ENCODE assay signal across 2 cellular contexts in the genomic region with DNA sequence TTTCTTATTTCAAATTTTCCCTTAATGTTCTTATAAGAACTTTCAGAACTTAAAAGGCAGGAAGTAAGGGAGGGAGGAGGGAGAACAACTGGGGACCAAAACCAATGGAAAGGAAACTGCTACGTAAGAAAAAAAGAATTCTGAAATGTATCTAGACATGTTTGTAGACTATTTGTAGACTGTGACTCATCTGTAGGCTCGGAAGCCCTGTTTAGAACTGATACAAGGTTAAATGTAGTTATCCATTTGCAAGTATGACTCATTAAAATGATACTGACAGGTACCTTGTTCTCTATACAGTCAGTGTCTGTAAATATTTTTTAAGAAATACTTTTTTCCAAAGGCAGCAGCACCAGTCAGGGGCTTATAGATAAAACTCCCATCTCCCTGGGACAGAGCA.
TF ChIP-seq lines count a peak whose summit lies in the region.

No MANE protein-coding gene starts in this region.

TF ChIP-seq in GM12878, 131 proteins besides CTCF, POLR2A, EP300 and RAD21 (continued from another document):
- TF ChIP-seq, protein P1, sequence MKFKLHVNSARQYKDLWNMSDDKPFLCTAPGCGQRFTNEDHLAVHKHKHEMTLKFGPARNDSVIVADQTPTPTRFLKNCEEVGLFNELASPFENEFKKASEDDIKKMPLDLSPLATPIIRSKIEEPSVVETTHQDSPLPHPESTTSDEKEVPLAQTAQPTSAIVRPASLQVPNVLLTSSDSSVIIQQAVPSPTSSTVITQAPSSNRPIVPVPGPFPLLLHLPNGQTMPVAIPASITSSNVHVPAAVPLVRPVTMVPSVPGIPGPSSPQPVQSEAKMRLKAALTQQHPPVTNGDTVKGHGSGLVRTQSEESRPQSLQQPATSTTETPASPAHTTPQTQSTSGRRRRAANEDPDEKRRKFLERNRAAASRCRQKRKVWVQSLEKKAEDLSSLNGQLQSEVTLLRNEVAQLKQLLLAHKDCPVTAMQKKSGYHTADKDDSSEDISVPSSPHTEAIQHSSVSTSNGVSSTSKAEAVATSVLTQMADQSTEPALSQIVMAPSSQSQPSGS (IDR thresholded peaks at IDR 0.05; ENCODE audit: low read length): no peak
- no peak for TF ChIP-seq WRNIP1 (IDR thresholded peaks at IDR 0.05; ENCODE audit: borderline replicate concordance, low read depth, low read length)
- no peak for TF ChIP-seq MTA2 (IDR thresholded peaks at IDR 0.05; ENCODE audit: low read depth)
- TF ChIP-seq SPI1 (IDR thresholded peaks at IDR 0.05; ENCODE audit: borderline replicate concordance, insufficient read depth, low read depth, low read length): no peak
- TF ChIP-seq RB1 (IDR thresholded peaks at IDR 0.05; ENCODE audit: borderline replicate concordance): no peak
- TF ChIP-seq CBX5 (IDR thresholded peaks at IDR 0.05; ENCODE audit: low read depth): no peak
- TF ChIP-seq ATF7 (IDR thresholded peaks at IDR 0.05; ENCODE audit: low read depth): no peak
- TF ChIP-seq, protein P2, sequence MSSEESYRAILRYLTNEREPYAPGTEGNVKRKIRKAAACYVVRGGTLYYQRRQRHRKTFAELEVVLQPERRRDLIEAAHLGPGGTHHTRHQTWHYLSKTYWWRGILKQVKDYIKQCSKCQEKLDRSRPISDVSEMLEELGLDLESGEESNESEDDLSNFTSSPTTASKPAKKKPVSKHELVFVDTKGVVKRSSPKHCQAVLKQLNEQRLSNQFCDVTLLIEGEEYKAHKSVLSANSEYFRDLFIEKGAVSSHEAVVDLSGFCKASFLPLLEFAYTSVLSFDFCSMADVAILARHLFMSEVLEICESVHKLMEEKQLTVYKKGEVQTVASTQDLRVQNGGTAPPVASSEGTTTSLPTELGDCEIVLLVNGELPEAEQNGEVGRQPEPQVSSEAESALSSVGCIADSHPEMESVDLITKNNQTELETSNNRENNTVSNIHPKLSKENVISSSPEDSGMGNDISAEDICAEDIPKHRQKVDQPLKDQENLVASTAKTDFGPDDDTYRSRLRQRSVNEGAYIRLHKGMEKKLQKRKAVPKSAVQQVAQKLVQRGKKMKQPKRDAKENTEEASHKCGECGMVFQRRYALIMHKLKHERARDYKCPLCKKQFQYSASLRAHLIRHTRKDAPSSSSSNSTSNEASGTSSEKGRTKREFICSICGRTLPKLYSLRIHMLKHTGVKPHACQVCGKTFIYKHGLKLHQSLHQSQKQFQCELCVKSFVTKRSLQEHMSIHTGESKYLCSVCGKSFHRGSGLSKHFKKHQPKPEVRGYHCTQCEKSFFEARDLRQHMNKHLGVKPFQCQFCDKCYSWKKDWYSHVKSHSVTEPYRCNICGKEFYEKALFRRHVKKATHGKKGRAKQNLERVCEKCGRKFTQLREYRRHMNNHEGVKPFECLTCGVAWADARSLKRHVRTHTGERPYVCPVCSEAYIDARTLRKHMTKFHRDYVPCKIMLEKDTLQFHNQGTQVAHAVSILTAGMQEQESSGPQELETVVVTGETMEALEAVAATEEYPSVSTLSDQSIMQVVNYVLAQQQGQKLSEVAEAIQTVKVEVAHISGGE (CRISPR knock-in tag; IDR thresholded peaks at IDR 0.05): no peak
- TF ChIP-seq NFXL1 (IDR thresholded peaks at IDR 0.05; ENCODE audit: borderline replicate concordance): no peak

TF ChIP-seq in GM23338, 12 proteins besides CTCF, POLR2A, EP300 and RAD21 (continued from another document):
- TF ChIP-seq, protein P3, sequence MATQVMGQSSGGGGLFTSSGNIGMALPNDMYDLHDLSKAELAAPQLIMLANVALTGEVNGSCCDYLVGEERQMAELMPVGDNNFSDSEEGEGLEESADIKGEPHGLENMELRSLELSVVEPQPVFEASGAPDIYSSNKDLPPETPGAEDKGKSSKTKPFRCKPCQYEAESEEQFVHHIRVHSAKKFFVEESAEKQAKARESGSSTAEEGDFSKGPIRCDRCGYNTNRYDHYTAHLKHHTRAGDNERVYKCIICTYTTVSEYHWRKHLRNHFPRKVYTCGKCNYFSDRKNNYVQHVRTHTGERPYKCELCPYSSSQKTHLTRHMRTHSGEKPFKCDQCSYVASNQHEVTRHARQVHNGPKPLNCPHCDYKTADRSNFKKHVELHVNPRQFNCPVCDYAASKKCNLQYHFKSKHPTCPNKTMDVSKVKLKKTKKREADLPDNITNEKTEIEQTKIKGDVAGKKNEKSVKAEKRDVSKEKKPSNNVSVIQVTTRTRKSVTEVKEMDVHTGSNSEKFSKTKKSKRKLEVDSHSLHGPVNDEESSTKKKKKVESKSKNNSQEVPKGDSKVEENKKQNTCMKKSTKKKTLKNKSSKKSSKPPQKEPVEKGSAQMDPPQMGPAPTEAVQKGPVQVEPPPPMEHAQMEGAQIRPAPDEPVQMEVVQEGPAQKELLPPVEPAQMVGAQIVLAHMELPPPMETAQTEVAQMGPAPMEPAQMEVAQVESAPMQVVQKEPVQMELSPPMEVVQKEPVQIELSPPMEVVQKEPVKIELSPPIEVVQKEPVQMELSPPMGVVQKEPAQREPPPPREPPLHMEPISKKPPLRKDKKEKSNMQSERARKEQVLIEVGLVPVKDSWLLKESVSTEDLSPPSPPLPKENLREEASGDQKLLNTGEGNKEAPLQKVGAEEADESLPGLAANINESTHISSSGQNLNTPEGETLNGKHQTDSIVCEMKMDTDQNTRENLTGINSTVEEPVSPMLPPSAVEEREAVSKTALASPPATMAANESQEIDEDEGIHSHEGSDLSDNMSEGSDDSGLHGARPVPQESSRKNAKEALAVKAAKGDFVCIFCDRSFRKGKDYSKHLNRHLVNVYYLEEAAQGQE (IDR thresholded peaks at IDR 0.05; ENCODE audit: unreplicated experiment): no peak
- TF ChIP-seq JUNB (IDR thresholded peaks at IDR 0.05; ENCODE audit: unreplicated experiment) (no peak), ZNF331 (CRISPR knock-in tag; IDR thresholded peaks at IDR 0.05; ENCODE audit: low read depth) (no peak), EZH2 (IDR thresholded peaks at IDR 0.05; ENCODE audit: low read depth, unreplicated experiment) (no peak), STAT1 (IDR thresholded peaks at IDR 0.05; ENCODE audit: unreplicated experiment) (no peak), ZNF114 (CRISPR knock-in tag; IDR thresholded peaks at IDR 0.05) (no peak), CREB1 (CRISPR knock-in tag; IDR thresholded peaks at IDR 0.05; ENCODE audit: low read depth) (no peak), EZH2phosphoT487 (IDR thresholded peaks at IDR 0.05; ENCODE audit: unreplicated experiment) (no peak)
- TF ChIP-seq, protein P4, sequence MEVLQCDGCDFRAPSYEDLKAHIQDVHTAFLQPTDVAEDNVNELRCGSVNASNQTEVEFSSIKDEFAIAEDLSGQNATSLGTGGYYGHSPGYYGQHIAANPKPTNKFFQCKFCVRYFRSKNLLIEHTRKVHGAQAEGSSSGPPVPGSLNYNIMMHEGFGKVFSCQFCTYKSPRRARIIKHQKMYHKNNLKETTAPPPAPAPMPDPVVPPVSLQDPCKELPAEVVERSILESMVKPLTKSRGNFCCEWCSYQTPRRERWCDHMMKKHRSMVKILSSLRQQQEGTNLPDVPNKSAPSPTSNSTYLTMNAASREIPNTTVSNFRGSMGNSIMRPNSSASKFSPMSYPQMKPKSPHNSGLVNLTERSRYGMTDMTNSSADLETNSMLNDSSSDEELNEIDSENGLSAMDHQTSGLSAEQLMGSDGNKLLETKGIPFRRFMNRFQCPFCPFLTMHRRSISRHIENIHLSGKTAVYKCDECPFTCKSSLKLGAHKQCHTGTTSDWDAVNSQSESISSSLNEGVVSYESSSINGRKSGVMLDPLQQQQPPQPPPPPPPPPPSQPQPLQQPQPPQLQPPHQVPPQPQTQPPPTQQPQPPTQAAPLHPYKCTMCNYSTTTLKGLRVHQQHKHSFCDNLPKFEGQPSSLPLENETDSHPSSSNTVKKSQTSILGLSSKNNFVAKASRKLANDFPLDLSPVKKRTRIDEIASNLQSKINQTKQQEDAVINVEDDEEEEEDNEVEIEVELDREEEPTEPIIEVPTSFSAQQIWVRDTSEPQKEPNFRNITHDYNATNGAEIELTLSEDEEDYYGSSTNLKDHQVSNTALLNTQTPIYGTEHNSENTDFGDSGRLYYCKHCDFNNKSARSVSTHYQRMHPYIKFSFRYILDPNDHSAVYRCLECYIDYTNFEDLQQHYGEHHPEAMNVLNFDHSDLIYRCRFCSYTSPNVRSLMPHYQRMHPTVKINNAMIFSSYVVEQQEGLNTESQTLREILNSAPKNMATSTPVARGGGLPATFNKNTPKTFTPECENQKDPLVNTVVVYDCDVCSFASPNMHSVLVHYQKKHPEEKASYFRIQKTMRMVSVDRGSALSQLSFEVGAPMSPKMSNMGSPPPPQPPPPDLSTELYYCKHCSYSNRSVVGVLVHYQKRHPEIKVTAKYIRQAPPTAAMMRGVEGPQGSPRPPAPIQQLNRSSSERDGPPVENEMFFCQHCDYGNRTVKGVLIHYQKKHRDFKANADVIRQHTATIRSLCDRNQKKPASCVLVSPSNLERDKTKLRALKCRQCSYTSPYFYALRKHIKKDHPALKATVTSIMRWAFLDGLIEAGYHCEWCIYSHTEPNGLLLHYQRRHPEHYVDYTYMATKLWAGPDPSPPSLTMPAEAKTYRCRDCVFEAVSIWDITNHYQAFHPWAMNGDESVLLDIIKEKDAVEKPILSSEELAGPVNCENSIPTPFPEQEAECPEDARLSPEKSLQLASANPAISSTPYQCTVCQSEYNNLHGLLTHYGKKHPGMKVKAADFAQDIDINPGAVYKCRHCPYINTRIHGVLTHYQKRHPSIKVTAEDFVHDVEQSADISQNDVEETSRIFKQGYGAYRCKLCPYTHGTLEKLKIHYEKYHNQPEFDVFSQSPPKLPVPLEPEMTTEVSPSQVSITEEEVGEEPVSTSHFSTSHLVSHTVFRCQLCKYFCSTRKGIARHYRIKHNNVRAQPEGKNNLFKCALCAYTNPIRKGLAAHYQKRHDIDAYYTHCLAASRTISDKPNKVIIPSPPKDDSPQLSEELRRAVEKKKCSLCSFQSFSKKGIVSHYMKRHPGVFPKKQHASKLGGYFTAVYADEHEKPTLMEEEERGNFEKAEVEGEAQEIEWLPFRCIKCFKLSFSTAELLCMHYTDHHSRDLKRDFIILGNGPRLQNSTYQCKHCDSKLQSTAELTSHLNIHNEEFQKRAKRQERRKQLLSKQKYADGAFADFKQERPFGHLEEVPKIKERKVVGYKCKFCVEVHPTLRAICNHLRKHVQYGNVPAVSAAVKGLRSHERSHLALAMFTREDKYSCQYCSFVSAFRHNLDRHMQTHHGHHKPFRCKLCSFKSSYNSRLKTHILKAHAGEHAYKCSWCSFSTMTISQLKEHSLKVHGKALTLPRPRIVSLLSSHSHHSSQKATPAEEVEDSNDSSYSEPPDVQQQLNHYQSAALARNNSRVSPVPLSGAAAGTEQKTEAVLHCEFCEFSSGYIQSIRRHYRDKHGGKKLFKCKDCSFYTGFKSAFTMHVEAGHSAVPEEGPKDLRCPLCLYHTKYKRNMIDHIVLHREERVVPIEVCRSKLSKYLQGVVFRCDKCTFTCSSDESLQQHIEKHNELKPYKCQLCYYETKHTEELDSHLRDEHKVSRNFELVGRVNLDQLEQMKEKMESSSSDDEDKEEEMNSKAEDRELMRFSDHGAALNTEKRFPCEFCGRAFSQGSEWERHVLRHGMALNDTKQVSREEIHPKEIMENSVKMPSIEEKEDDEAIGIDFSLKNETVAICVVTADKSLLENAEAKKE (CRISPR knock-in tag; IDR thresholded peaks at IDR 0.05): no peak
